12 cellular contexts compared by ENCODE assay signal in the genomic region with DNA sequence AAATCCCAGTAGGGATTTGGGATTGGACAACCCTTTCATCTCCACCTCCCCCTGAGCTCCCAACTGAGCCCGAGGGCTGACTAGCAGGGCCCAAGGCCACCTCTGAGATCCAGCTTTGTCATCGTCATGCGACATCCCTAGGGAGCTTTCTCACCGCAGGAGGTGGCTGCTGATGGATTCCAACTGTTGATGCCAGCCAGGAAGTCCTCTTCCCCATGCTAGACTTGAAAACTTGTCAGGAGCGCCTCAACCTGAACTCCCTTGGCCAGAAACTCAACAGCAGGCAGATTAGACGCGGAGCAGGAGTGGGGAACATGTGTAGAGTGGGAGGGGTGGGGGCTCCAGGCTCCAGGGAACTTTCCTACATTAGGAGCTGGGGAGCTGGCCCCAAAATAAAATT. TPM values are rescaled to one million over a fixed set of nuclear protein-coding genes. Genes with fewer than 3 reads are reported as not detected.
DNase-seq lines count a peak whose midpoint lies in the region; ATAC-seq and TF ChIP-seq lines count a peak whose summit lies in the region.
"Had no signal": no experiment of that assay in that cellular context is flagged by ENCODE, and none has a peak within 500 bp of the region (broad histone marks: within the 10 kb centered on the region; RNA-seq: fewer than 3 reads in every experiment).

No MANE protein-coding gene starts in this region.

- H3K9ac ChIP-seq in fibroblast of lung (ENCODE audit: insufficient read depth, low read length), result peak overlapping the region; percentile 26

- no peak for ATAC-seq in CD4-positive, alpha-beta T cell (ENCODE audit: poor library complexity)
- ATAC-seq in omental fat pad (ENCODE audit: low FRiP score), result peak; percentile 17
- no peak for ATAC-seq in HG02852 (IDR thresholded peaks at IDR 0.05; ENCODE audit: unreplicated experiment)

- DNase-seq in CD4-positive, alpha-beta T cell, result no peak
- DNase-seq in fibroblast of lung (ENCODE audit: low read depth in 2 of 2), result peak in 1 of 2 donors; percentile 46
- no peak for DNase-seq in omental fat pad (ENCODE audit: low spot score)
- no peak for DNase-seq in NOMO-1 treated with dmso at 0.1 percent for 144 hours (lab: John Stamatoyannopoulos, UW; ENCODE audit: unreplicated experiment)
- DNase-seq in germinal center (ENCODE audit: low spot score), result no peak
- DNase-seq: dermis blood vessel endothelial cell, GOT3, SW 1271, upper lobe of right lung had no signal

- H3K4me2 ChIP-seq in fibroblast of lung (ENCODE audit: extremely low read depth, insufficient read depth, low read length), result peak overlapping the region; percentile 5

- peaks cover 26% of the 10 kb centered on the region for H3K4me1 Mint-ChIP-seq in CD4-positive, alpha-beta T cell (ENCODE audit: low read depth)

- CTCF ChIA-PET in CD4-positive, alpha-beta T cell (lab: Charles Lee), result no interaction called here

- no peak overlapping the region for H3K4me3 ChIP-seq in fibroblast of lung (replicated peaks in 1 of 4; ENCODE audit: control extremely low read depth in 1 of 4, insufficient read depth in 1 of 4, low read depth in 3 of 4, low read length in 4 of 4)
- H3K4me3 ChIP-seq: upper lobe of right lung had no signal

- no peaks in the 10 kb centered on the region for H3K9me3 ChIP-seq in CD4-positive, alpha-beta T cell (ENCODE audit: control insufficient read depth, low read length)
- peaks cover 2% of the 10 kb centered on the region for H3K9me3 ChIP-seq in KOPT-K1 (ENCODE audit: insufficient read depth, low read length, poor library complexity, severe bottlenecking)
- H3K9me3 ChIP-seq in fibroblast of lung (ENCODE audit: control insufficient read depth, insufficient read depth, low read depth, low read length), result no peaks in the 10 kb centered on the region
- H3K9me3 ChIP-seq: neutrophil, upper lobe of right lung had no signal

- H3K27ac Mint-ChIP-seq in CD4-positive, alpha-beta T cell, result peak overlapping the region; percentile 86

- H4K20me1 ChIP-seq in fibroblast of lung (ENCODE audit: control insufficient read depth, extremely low read depth, insufficient read depth, low read length), result no peaks in the 10 kb centered on the region

- no peaks in the 10 kb centered on the region for H3K27me3 Mint-ChIP-seq in CD4-positive, alpha-beta T cell

- POLR2A ChIA-PET in CD4-positive, alpha-beta T cell (lab: Charles Lee), result no interaction called here

- TF ChIP-seq CTCF in CD4-positive, alpha-beta T cell (IDR thresholded peaks at IDR 0.05), result no peak
- no peak for TF ChIP-seq CTCF in fibroblast of lung (conservative IDR thresholded peaks at IDR 0.05 in 1 of 2, IDR thresholded peaks at IDR 0.05 in 1 of 2; ENCODE audit: low read depth in 1 of 2, low read length in 2 of 2)
- TF ChIP-seq CTCF in omental fat pad (IDR thresholded peaks at IDR 0.05), result no peak

- H3K36me3 Mint-ChIP-seq in CD4-positive, alpha-beta T cell (ENCODE audit: low read depth), result no peaks in the 10 kb centered on the region

- no peaks in the 10 kb centered on the region for H3K79me2 ChIP-seq in fibroblast of lung (ENCODE audit: control insufficient read depth, insufficient read depth, low read length)

- H3K4me1 ChIP-seq in fibroblast of lung (ENCODE audit: control insufficient read depth, extremely low read depth, insufficient read depth, low read length), result peaks cover 15% of the 10 kb centered on the region

- H3K4me3 Mint-ChIP-seq in CD4-positive, alpha-beta T cell, result no peak overlapping the region

- no peaks in the 10 kb centered on the region for H3K27me3 ChIP-seq in CD4-positive, alpha-beta T cell (ENCODE audit: control insufficient read depth, insufficient read depth, low read length)
- H3K27me3 ChIP-seq in fibroblast of lung (ENCODE audit: control insufficient read depth, insufficient read depth, low read length), result no peaks in the 10 kb centered on the region
- H3K27me3 ChIP-seq: neutrophil, upper lobe of right lung had no signal

- peak overlapping the region; percentile 35 for H2AFZ ChIP-seq in fibroblast of lung (ENCODE audit: low read length)

- H3K27ac ChIP-seq in CD4-positive, alpha-beta T cell (ENCODE audit: low read depth, low read length), result no peak overlapping the region
- peak overlapping the region; percentile 99 for H3K27ac ChIP-seq in KOPT-K1 (ENCODE audit: low read depth, low read length, poor library complexity, severe bottlenecking)
- H3K27ac ChIP-seq in fibroblast of lung (ENCODE audit: insufficient read depth, low read length), result peak overlapping the region; percentile 82
- H3K27ac ChIP-seq: neutrophil had no signal

- no peaks in the 10 kb centered on the region for H3K9me3 Mint-ChIP-seq in CD4-positive, alpha-beta T cell

- H3K36me3 ChIP-seq in KOPT-K1 (ENCODE audit: insufficient read depth, low read length), result no peaks in the 10 kb centered on the region
- no peaks in the 10 kb centered on the region for H3K36me3 ChIP-seq in fibroblast of lung (ENCODE audit: control insufficient read depth, insufficient read depth, low read length)
- H3K36me3 ChIP-seq: neutrophil, upper lobe of right lung had no signal

- intact Hi-C loops in CD4-positive, alpha-beta T cell (cut with DNase I, micrococcal nuclease), result loop anchor here in 1 of 2 experiments (10.0 kb wide), 1 partner anchor 66 kb away; no protein-coding TSS in a partner anchor

RNA-seq across cellular contexts. Expression of a gene that starts 34.3 kb away (rescaled TPM):
- 1 to 10 TPM; 3.2 to 3.3 TPM for total RNA-seq in CD4-positive, alpha-beta T cell
- total RNA-seq in fibroblast of lung (11.1 and 18.0 TPM in 2 replicates), omental fat pad (10 to 100 TPM; 33.9 to 56.4 (median 52.9) TPM)
- polyA plus RNA-seq in fibroblast of lung, result 4.1 and 8.7 TPM in 2 replicates
- polyA plus RNA-seq in fibroblast of lung (2012), result 6.3 and 12.1 TPM in 2 replicates
- polyA minus RNA-seq in fibroblast of lung (ENCODE audit: low replicate concordance), result 3.1 and 10.2 TPM in 2 replicates
